ENCODE assay signal across 22 cellular contexts in genomic region chr3:44024194-44024593, GRCh38.
DNase-seq lines count a peak whose midpoint lies in the region; ATAC-seq, FAIRE-seq and TF ChIP-seq lines count a peak whose summit lies in the region.
"Had no signal": no experiment of that assay in that cellular context is flagged by ENCODE, and none has a peak within 500 bp of the region (broad histone marks: within the 10 kb centered on the region; RNA-seq: fewer than 3 reads in every experiment).

No MANE protein-coding gene starts in this region.

- TF ChIP-seq RAD21 in K562 (CRISPR knock-in tag; conservative IDR thresholded peaks at IDR 0.05 in 1 of 2, IDR thresholded peaks at IDR 0.05 in 1 of 2), result no peak

- no peak overlapping the region for H3K4me2 ChIP-seq in K562 (ENCODE audit: insufficient read depth, low read length)
- H3K4me2 ChIP-seq: BLaER1 had no signal

- H3K4me3 ChIP-seq in K562, result no peak overlapping the region
- H3K4me3 ChIP-seq: BLaER1, GM12878, HAP-1 had no signal

- no peaks in the 10 kb centered on the region for H3K9me3 ChIP-seq in K562 (replicated peaks; ENCODE audit: control insufficient read depth, insufficient read depth, low read depth, low read length)
- H3K9me3 ChIP-seq: HAP-1 had no signal

- no peak for TF ChIP-seq POLR2A in K562 (conservative IDR thresholded peaks at IDR 0.05)

- TF ChIP-seq CTCF in 22Rv1 (IDR thresholded peaks at IDR 0.05) (peak; percentile 38), C4-2B (conservative IDR thresholded peaks at IDR 0.05) (peak; percentile 33), LNCAP (IDR thresholded peaks at IDR 0.05) (peak; percentile 17; the same call in 1 of the 2 replicates), K562 (IDR thresholded peaks at IDR 0.05 in 2 of 3, conservative IDR thresholded peaks at IDR 0.05 in 1 of 3; ENCODE audit: insufficient read depth in 2 of 3, low read depth in 1 of 3, low read length in 3 of 3) (peak; percentile 37 to 54 (median 48); a peak in 5 of 6 replicates)

- peaks cover 41 to 44% of the 10 kb centered on the region in 2 experiments for H3K27me3 ChIP-seq in K562 (ENCODE audit: control insufficient read depth in 2 of 2, insufficient read depth in 2 of 2, low read length in 2 of 2)

- FAIRE-seq in K562 (lab: Jason Lieb, UNC), result no peak
- FAIRE-seq: A204.1, D721Med, GM12878, GM18507, H54 had no signal

- no peaks in the 10 kb centered on the region for H3K79me2 ChIP-seq in K562 (ENCODE audit: control insufficient read depth, insufficient read depth, low read length)

- CTCF ChIA-PET in K562 (lab: Yijun Ruan, JAX; ENCODE audit: low intra/inter-chr PET ratio), result no interaction called here

- intact Hi-C loops in K562 (cut with micrococcal nuclease), result no loop called here

- no TSS peak for BruUV-seq in K562 (replicated peaks; lab: Mats Ljungman, UMichigan)

- peaks cover 0 to 6% of the 10 kb centered on the region in 2 experiments; a peak in 1 of 5 replicates for H3K4me1 ChIP-seq in K562 (replicated peaks in 1 of 2; ENCODE audit: control insufficient read depth in 2 of 2, insufficient read depth in 2 of 2, low read length in 2 of 2)
- H3K4me1 ChIP-seq: HAP-1 had no signal

- in situ Hi-C loops in K562 (cut with MboI), result no loop called here

- no peak overlapping the region for H2AFZ ChIP-seq in K562 (ENCODE audit: low read depth, low read length)

- H3K36me3 ChIP-seq in K562 (ENCODE audit: control insufficient read depth, insufficient read depth, low read length), result no peaks in the 10 kb centered on the region
- H3K36me3 ChIP-seq: BLaER1, HAP-1 had no signal

- DNase-seq in K562 (ENCODE audit: extremely low read depth in 1 of 4, low spot score in 3 of 4), result no peak
- DNase-seq in hippocampal formation (lab: John Stamatoyannopoulos, UW), result no peak
- DNase-seq: CD4-positive, alpha-beta T cell; CD8-positive, alpha-beta memory T cell; DMS 273 treated with DMSO at 0.1 percent for 48 hours; DMS79; EL; GDM1; GOT3 had no signal

- WGBS in K562 (ENCODE audit: insufficient coverage, low coverage, missing lambda C conversion rate), result 2% methylated on average over 7 of the region's 7 CpGs

- H3K9ac ChIP-seq in K562 (ENCODE audit: insufficient read depth in 1 of 2, low read depth in 2 of 2, low read length in 2 of 2), result no peak overlapping the region
- H3K9ac ChIP-seq: BLaER1 had no signal

- ATAC-seq in K562 (peak; percentile 62; the same call in 2 of the 3 replicates), GM18870 (IDR thresholded peaks at IDR 0.05; ENCODE audit: unreplicated experiment) (no peak), HG02610 (IDR thresholded peaks at IDR 0.05; ENCODE audit: unreplicated experiment) (no peak), HG02642 (IDR thresholded peaks at IDR 0.05; ENCODE audit: poor library complexity, unreplicated experiment) (no peak)
- ATAC-seq: GM12878 had no signal

- H3K27ac ChIP-seq in 22Rv1, result no peak overlapping the region
- H3K27ac ChIP-seq in C4-2B, result no peak overlapping the region
- H3K27ac ChIP-seq in K562 (ENCODE audit: extremely low read depth, low read depth, low read length), result no peak overlapping the region
- H3K27ac ChIP-seq: BLaER1 had no signal

- no peak for TF ChIP-seq EP300 in K562 (IDR thresholded peaks at IDR 0.05; ENCODE audit: low read length)

- POLR2A ChIA-PET in K562 (lab: Yijun Ruan, JAX), result interaction anchor here (1.1 kb wide), 1 partner anchor 11 kb away, joined by 3 read pairs; no protein-coding TSS in a partner anchor

- H3K9me1 ChIP-seq in K562 (ENCODE audit: control insufficient read depth, insufficient read depth, low read length), result no peaks in the 10 kb centered on the region

- no peaks in the 10 kb centered on the region for H4K20me1 ChIP-seq in K562 (replicated peaks; ENCODE audit: control insufficient read depth, insufficient read depth, low read length)

TF ChIP-seq in K562, 482 proteins besides CTCF, POLR2A, EP300 and RAD21:
- TF ChIP-seq EZH2 (IDR thresholded peaks at IDR 0.05; ENCODE audit: borderline replicate concordance, low read depth, low read length) (0 out of 2 replicates have a peak, but pooled peaks have one; percentile 43), TBP (optimal IDR thresholded peaks at IDR 0.05; ENCODE audit: low read depth, low read length) (no peak)
